8 cellular contexts compared by ENCODE assay signal in the genomic region with DNA sequence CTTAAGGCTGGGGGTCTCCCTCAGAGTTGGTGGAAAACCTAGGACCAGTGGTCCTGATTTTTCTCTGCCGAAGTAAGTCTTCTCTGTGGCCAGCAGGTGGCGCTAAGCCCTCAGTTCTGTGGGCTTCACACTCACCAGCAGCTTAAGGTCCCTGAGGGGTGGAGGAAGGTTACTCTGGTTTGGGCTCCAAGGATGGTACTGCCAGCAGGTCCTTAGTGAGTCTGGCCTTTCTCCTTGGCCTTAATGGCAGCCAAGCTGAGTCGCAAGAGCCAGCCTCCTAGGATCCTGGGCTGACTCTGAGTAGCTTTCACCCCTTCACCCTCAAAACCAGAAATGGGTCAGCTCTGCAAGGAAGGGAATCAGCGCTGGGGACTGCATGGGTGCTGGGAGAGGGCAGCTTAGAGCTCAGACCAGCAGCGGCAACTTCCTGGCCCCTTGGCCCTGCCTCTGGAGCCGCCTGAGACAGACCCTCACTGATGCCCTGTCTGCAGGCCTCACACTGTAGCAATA. TPM values are rescaled to one million over a fixed set of nuclear protein-coding genes. Genes with fewer than 3 reads are reported as not detected.
DNase-seq lines count a peak whose midpoint lies in the region; ATAC-seq, FAIRE-seq and TF ChIP-seq lines count a peak whose summit lies in the region.

No MANE protein-coding gene starts in this region.

- H3K9ac ChIP-seq in KMS-11, result no peak overlapping the region

- H3K79me2 ChIP-seq in KMS-11 (ENCODE audit: insufficient read depth, low read depth), result no peaks in the 10 kb centered on the region

- ATAC-seq in GM18907 (IDR thresholded peaks at IDR 0.05; ENCODE audit: unreplicated experiment) (peak; percentile 64), omental fat pad (ENCODE audit: low FRiP score) (peak; percentile 45)

- intact Hi-C loops in activated T-helper 1 cell treated with anti-CD3 and anti-CD28 coated beads, Interleukin-12 subunit alpha, Interleukin-12 subunit beta, Interleukin-2, Interleukin-4 antibody, amounts not matched to agents 30 ng/mL and 10 ng/mL and 1 ng/mL, durations not matched to agents 14 hours and 24 hours and 36 hours (cut with micrococcal nuclease), result loop anchor here (1.0 kb wide), 3 partner anchors 120 to 154 kb away; no protein-coding TSS in a partner anchor
- intact Hi-C loops in testis (cut with DNase I; ENCODE audit: low total_unique reads), result no loop called here

- H3K4me1 Mint-ChIP-seq in activated T-helper 1 cell treated with anti-CD3 and anti-CD28 coated beads, Interleukin-12 subunit alpha, Interleukin-12 subunit beta, Interleukin-2, Interleukin-4 antibody, amounts not matched to agents 30 ng/mL and 10 ng/mL and 1 ng/mL, durations not matched to agents 14 hours and 24 hours and 36 hours (ENCODE audit: low read depth), result no peaks in the 10 kb centered on the region

- DNase-seq in AG04450 (ENCODE audit: low read depth, low spot score) (peak; percentile 65), RCC 7860 (ENCODE audit: low spot score) (peak; percentile 49), fibroblast of the conjunctiva (ENCODE audit: low read depth) (peak; percentile 82), omental fat pad (ENCODE audit: low spot score) (no peak), testis (peak; percentile 79)
- DNase-seq in activated T-helper 1 cell treated with anti-CD3 and anti-CD28 coated beads, Interleukin-12 subunit alpha, Interleukin-12 subunit beta, Interleukin-2, Interleukin-4 antibody, amounts not matched to agents 30 ng/mL and 10 ng/mL and 1 ng/mL, durations not matched to agents 14 hours and 24 hours and 36 hours (ENCODE audit: low spot score), result peak; percentile 50

- peaks cover 11% of the 10 kb centered on the region for H3K27me3 Mint-ChIP-seq in activated T-helper 1 cell treated with anti-CD3 and anti-CD28 coated beads, Interleukin-12 subunit alpha, Interleukin-12 subunit beta, Interleukin-2, Interleukin-4 antibody, amounts not matched to agents 30 ng/mL and 10 ng/mL and 1 ng/mL, durations not matched to agents 14 hours and 24 hours and 36 hours (ENCODE audit: insufficient read depth)

- no peak overlapping the region for H3K4me3 Mint-ChIP-seq in activated T-helper 1 cell treated with anti-CD3 and anti-CD28 coated beads, Interleukin-12 subunit alpha, Interleukin-12 subunit beta, Interleukin-2, Interleukin-4 antibody, amounts not matched to agents 30 ng/mL and 10 ng/mL and 1 ng/mL, durations not matched to agents 14 hours and 24 hours and 36 hours

- H4K20me1 ChIP-seq in KMS-11 (ENCODE audit: insufficient read depth), result no peaks in the 10 kb centered on the region

- WGBS in testis, 2 donors, result 56 to 58% methylated on average over 6 of the region's 6 CpGs

- H3K27ac ChIP-seq in AG04450 (ENCODE audit: low read depth, low read length) (no peak overlapping the region), KMS-11 (no peak overlapping the region), testis (no peak overlapping the region)

- H3K4me2 ChIP-seq in KMS-11, result no peak overlapping the region

- no peaks in the 10 kb centered on the region for H3K9me3 Mint-ChIP-seq in activated T-helper 1 cell treated with anti-CD3 and anti-CD28 coated beads, Interleukin-12 subunit alpha, Interleukin-12 subunit beta, Interleukin-2, Interleukin-4 antibody, amounts not matched to agents 30 ng/mL and 10 ng/mL and 1 ng/mL, durations not matched to agents 14 hours and 24 hours and 36 hours

- H3K27ac Mint-ChIP-seq in activated T-helper 1 cell treated with anti-CD3 and anti-CD28 coated beads, Interleukin-12 subunit alpha, Interleukin-12 subunit beta, Interleukin-2, Interleukin-4 antibody, amounts not matched to agents 30 ng/mL and 10 ng/mL and 1 ng/mL, durations not matched to agents 14 hours and 24 hours and 36 hours, result no peak overlapping the region

- TF ChIP-seq CTCF in AG04450 (IDR thresholded peaks at IDR 0.05; ENCODE audit: low read depth, low read length), result peak; percentile 92
- TF ChIP-seq CTCF in KMS-11 (conservative IDR thresholded peaks at IDR 0.05; ENCODE audit: low read depth, low read length), result peak; percentile 94
- peak in 1 of 3 donors; percentile 80 for TF ChIP-seq CTCF in omental fat pad (IDR thresholded peaks at IDR 0.05)
- TF ChIP-seq CTCF in testis (IDR thresholded peaks at IDR 0.05), result peak; percentile 75 to 93 (median 83)

- no peak overlapping the region for H2AFZ ChIP-seq in KMS-11 (ENCODE audit: low read depth)

- H3K27me3 ChIP-seq in AG04450 (ENCODE audit: control insufficient read depth, insufficient read depth, low read length) (peaks cover 6% of the 10 kb centered on the region), KMS-11 (ENCODE audit: insufficient read depth, low read depth) (no peaks in the 10 kb centered on the region), testis (no peaks in the 10 kb centered on the region)

- H3K9me3 ChIP-seq in AG04450 (ENCODE audit: control insufficient read depth, insufficient read depth, low read length) (peaks cover 4% of the 10 kb centered on the region; the same call in 1 of the 2 replicates), testis (no peaks in the 10 kb centered on the region)

- peaks cover 7% of the 10 kb centered on the region for H3K4me1 ChIP-seq in KMS-11 (ENCODE audit: low read depth, poor library complexity, severe bottlenecking)
- peaks cover 3% of the 10 kb centered on the region for H3K4me1 ChIP-seq in testis

- no peak for FAIRE-seq in RCC 7860 (lab: Jason Lieb, UNC)

- CTCF ChIA-PET in AG04450 (lab: Charles Lee), result interaction anchor here (0.6 to 4.4 kb wide), 35 partner anchors 8 to 589 kb away, joined by 3 to 48 read pairs (median 4); partner anchors contain the start of gene NCR3LG1

- no peak for TF ChIP-seq POLR2A in testis (IDR thresholded peaks at IDR 0.05)

- H3K36me3 ChIP-seq in KMS-11 (ENCODE audit: insufficient read depth) (no peaks in the 10 kb centered on the region), testis (ENCODE audit: low read depth, missing control alignments) (no peaks in the 10 kb centered on the region)

- POLR2A ChIA-PET in AG04450 (lab: Yijun Ruan, JAX), result interaction anchor here (0.6 kb wide), 1 partner anchor 1149 kb away, joined by 3 read pairs; no protein-coding TSS in a partner anchor

- H3K36me3 Mint-ChIP-seq in activated T-helper 1 cell treated with anti-CD3 and anti-CD28 coated beads, Interleukin-12 subunit alpha, Interleukin-12 subunit beta, Interleukin-2, Interleukin-4 antibody, amounts not matched to agents 30 ng/mL and 10 ng/mL and 1 ng/mL, durations not matched to agents 14 hours and 24 hours and 36 hours (ENCODE audit: low read depth), result peaks cover 3% of the 10 kb centered on the region

- no peak overlapping the region for H3K4me3 ChIP-seq in AG04450 (ENCODE audit: low read depth, low read length)
- no peak overlapping the region for H3K4me3 ChIP-seq in KMS-11 (IDR thresholded peaks at IDR 0.05; ENCODE audit: insufficient read depth, low read depth, low read length)
- no peak overlapping the region for H3K4me3 ChIP-seq in testis

RNA-seq across cellular contexts. Expression of gene KCNJ11, which starts 4.4 kb away (rescaled TPM):
- polyA plus RNA-seq in AG04450 (2011; rRNA removed), result not detected in 2 replicates
- polyA minus RNA-seq in AG04450 (2011; rRNA and poly(A)+ RNA removed), result not detected in 2 replicates
- 1.4 and 1.6 TPM in 2 replicates for total RNA-seq in activated T-helper 1 cell treated with anti-CD3 and anti-CD28 coated beads, Interleukin-12 subunit alpha, Interleukin-12 subunit beta, Interleukin-2, Interleukin-4 antibody, amounts not matched to agents 30 ng/mL and 10 ng/mL and 1 ng/mL, durations not matched to agents 14 hours and 24 hours and 36 hours
- total RNA-seq in omental fat pad, result 1 to 10 TPM in 3 of 4 donors, under 1 TPM in 1; 0.37 to 6.1 (median 2.5) TPM
- total RNA-seq in testis, result 1 to 10 TPM; 1.4 to 2.1 TPM
- 1.7 TPM for polyA plus RNA-seq in testis (ENCODE audit: insufficient read depth, low read depth, low replicate concordance)

RNA-seq across cellular contexts. Expression of gene NCR3LG1, which starts 32.5 kb away (rescaled TPM):
- polyA plus RNA-seq in AG04450 (2011; rRNA removed), result 3.3 and 3.6 TPM in 2 replicates
- 6.8 and 7.3 TPM in 2 replicates for polyA minus RNA-seq in AG04450 (2011; rRNA and poly(A)+ RNA removed)
- total RNA-seq in activated T-helper 1 cell treated with anti-CD3 and anti-CD28 coated beads, Interleukin-12 subunit alpha, Interleukin-12 subunit beta, Interleukin-2, Interleukin-4 antibody, amounts not matched to agents 30 ng/mL and 10 ng/mL and 1 ng/mL, durations not matched to agents 14 hours and 24 hours and 36 hours, result 8.2 and 8.6 TPM in 2 replicates
- total RNA-seq in omental fat pad, result 10 to 100 TPM in 2 of 4 donors, 1 to 10 TPM in 2; 3.5 to 23.9 (median 11.0) TPM
- 1 to 10 TPM; 9.3 to 10.0 TPM for total RNA-seq in testis
- polyA plus RNA-seq in testis (ENCODE audit: insufficient read depth, low read depth, low replicate concordance), result 5.0 TPM
